ENCODE assay signal across 19 cellular contexts in the genomic region with DNA sequence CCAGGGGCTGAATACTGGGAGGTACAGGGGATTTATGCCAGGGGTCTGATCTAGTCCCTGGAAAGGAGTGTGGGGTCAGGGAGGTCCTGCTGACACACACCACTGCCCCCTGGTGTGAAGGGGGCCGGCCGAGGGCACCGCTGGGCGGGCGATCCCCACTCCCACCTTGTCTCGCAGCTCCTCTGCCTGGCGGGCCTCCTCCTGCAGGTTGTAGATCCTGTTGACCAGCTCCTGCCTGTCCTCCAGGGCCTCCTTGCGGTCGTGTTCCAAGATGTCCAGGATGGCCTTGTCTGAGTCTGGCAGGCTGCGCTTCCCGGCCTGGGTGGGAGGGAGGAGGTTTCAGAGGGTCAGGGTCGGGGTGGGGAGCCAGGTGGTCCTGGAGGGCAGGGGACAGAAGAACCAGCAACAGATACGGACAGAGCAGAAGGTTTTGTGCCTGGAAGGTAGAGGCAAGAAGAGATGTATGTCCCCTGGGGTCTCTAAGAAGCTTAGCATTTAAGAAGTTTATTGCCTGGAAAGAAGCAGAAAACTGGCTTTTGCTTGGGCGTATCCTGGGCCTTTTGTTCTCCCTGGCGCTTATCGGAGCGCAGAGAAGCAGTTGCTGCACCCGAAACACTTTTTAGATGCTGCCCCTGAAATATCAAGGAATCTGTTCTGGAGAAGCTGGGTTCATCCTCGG.
DNase-seq lines count a peak whose midpoint lies in the region; ATAC-seq and TF ChIP-seq lines count a peak whose summit lies in the region.
"Had no signal": no experiment of that assay in that cellular context is flagged by ENCODE, and none has a peak within 500 bp of the region (broad histone marks: within the 10 kb centered on the region; RNA-seq: fewer than 3 reads in every experiment).

No MANE protein-coding gene starts in this region.

- no peaks in the 10 kb centered on the region for H3K9me3 ChIP-seq in suprapubic skin
- H3K9me3 ChIP-seq: gastroesophageal sphincter had no signal

- no peaks in the 10 kb centered on the region for H3K27me3 Mint-ChIP-seq in activated naive CD8-positive, alpha-beta T cell treated with anti-CD3 and anti-CD28 coated beads for 36 hours
- no peaks in the 10 kb centered on the region for H3K27me3 Mint-ChIP-seq in activated naive CD8-positive, alpha-beta T cell treated with anti-CD3 and anti-CD28 coated beads, Interleukin-2, amount 50 U/mL, for 24 hours
- no peaks in the 10 kb centered on the region for H3K27me3 Mint-ChIP-seq in activated CD8-positive, alpha-beta memory T cell treated with anti-CD3 and anti-CD28 coated beads, Interleukin-2, amount 10 ng/mL, durations not matched to agents 7 days and 5 days
- H3K27me3 Mint-ChIP-seq in natural killer cell treated with Interleukin-12 subunit alpha and Interleukin-12 subunit beta and Interleukin-15 and Interleukin-18, amount 100 ng/mL, for 72 hours, result no peaks in the 10 kb centered on the region

- peak overlapping the region; percentile 12 for H3K27ac Mint-ChIP-seq in activated naive CD8-positive, alpha-beta T cell treated with anti-CD3 and anti-CD28 coated beads for 36 hours
- no peak overlapping the region for H3K27ac Mint-ChIP-seq in activated naive CD8-positive, alpha-beta T cell treated with anti-CD3 and anti-CD28 coated beads, Interleukin-2, amount 50 U/mL, for 24 hours
- H3K27ac Mint-ChIP-seq in activated CD8-positive, alpha-beta memory T cell treated with anti-CD3 and anti-CD28 coated beads, Interleukin-2, amount 10 ng/mL, durations not matched to agents 7 days and 5 days, result peak overlapping the region; percentile 6
- H3K27ac Mint-ChIP-seq in natural killer cell treated with Interleukin-12 subunit alpha and Interleukin-12 subunit beta and Interleukin-15 and Interleukin-18, amount 100 ng/mL, for 72 hours, result peak overlapping the region in 1 of 2 donors; percentile 88
- H3K27ac Mint-ChIP-seq: T-helper 1 cell treated with Interleukin-12 subunit alpha and Interleukin-12 subunit beta and Interleukin-4 antibody, amounts not matched to agents 30 μg/mL and 1 μg/mL, for 36 hours had no signal

- no peak overlapping the region for H3K27ac ChIP-seq in suprapubic skin
- H3K27ac ChIP-seq: gastroesophageal sphincter, skin epidermis had no signal

- no peak for TF ChIP-seq CTCF in suprapubic skin (IDR thresholded peaks at IDR 0.05)

- no peak for TF ChIP-seq POLR2A in suprapubic skin (IDR thresholded peaks at IDR 0.05)

- H3K9me3 Mint-ChIP-seq in activated naive CD8-positive, alpha-beta T cell treated with anti-CD3 and anti-CD28 coated beads for 36 hours, result no peaks in the 10 kb centered on the region
- no peaks in the 10 kb centered on the region for H3K9me3 Mint-ChIP-seq in activated naive CD8-positive, alpha-beta T cell treated with anti-CD3 and anti-CD28 coated beads, Interleukin-2, amount 50 U/mL, for 24 hours
- no peaks in the 10 kb centered on the region for H3K9me3 Mint-ChIP-seq in activated CD8-positive, alpha-beta memory T cell treated with anti-CD3 and anti-CD28 coated beads, Interleukin-2, amount 10 ng/mL, durations not matched to agents 7 days and 5 days (ENCODE audit: low read depth)
- H3K9me3 Mint-ChIP-seq in natural killer cell treated with Interleukin-12 subunit alpha and Interleukin-12 subunit beta and Interleukin-15 and Interleukin-18, amount 100 ng/mL, for 72 hours, result no peaks in the 10 kb centered on the region
- H3K9me3 Mint-ChIP-seq: T-helper 1 cell treated with Interleukin-12 subunit alpha and Interleukin-12 subunit beta and Interleukin-4 antibody, amounts not matched to agents 30 μg/mL and 1 μg/mL, for 36 hours had no signal

- CTCF ChIA-PET in activated CD8-positive, alpha-beta memory T cell treated with anti-CD3 and anti-CD28 coated beads, Interleukin-2, amount 10 ng/mL, durations not matched to agents 7 days and 5 days (lab: Charles Lee), result interaction anchor here (0.9 kb wide), 1 partner anchor 8 kb away, joined by 3 read pairs; no protein-coding TSS in a partner anchor

- H3K4me3 Mint-ChIP-seq in activated naive CD8-positive, alpha-beta T cell treated with anti-CD3 and anti-CD28 coated beads for 36 hours, result no peak overlapping the region
- no peak overlapping the region for H3K4me3 Mint-ChIP-seq in activated naive CD8-positive, alpha-beta T cell treated with anti-CD3 and anti-CD28 coated beads, Interleukin-2, amount 50 U/mL, for 24 hours
- no peak overlapping the region for H3K4me3 Mint-ChIP-seq in activated CD8-positive, alpha-beta memory T cell treated with anti-CD3 and anti-CD28 coated beads, Interleukin-2, amount 10 ng/mL, durations not matched to agents 7 days and 5 days
- no peak overlapping the region for H3K4me3 Mint-ChIP-seq in natural killer cell treated with Interleukin-12 subunit alpha and Interleukin-12 subunit beta and Interleukin-15 and Interleukin-18, amount 100 ng/mL, for 72 hours
- H3K4me3 Mint-ChIP-seq: T-helper 1 cell treated with Interleukin-12 subunit alpha and Interleukin-12 subunit beta and Interleukin-4 antibody, amounts not matched to agents 30 μg/mL and 1 μg/mL, for 36 hours had no signal

- no peaks in the 10 kb centered on the region for H3K4me1 ChIP-seq in suprapubic skin
- H3K4me1 ChIP-seq: gastroesophageal sphincter had no signal

- peaks cover 69% of the 10 kb centered on the region for H3K27me3 ChIP-seq in suprapubic skin

- no peak for ATAC-seq in activated naive CD8-positive, alpha-beta T cell treated with anti-CD3 and anti-CD28 coated beads, Interleukin-2, amount 50 U/mL, for 24 hours
- no peak for ATAC-seq in activated CD8-positive, alpha-beta memory T cell treated with anti-CD3 and anti-CD28 coated beads, Interleukin-2, amount 10 ng/mL, durations not matched to agents 7 days and 5 days
- ATAC-seq in natural killer cell treated with Interleukin-12 subunit alpha and Interleukin-12 subunit beta and Interleukin-15 and Interleukin-18, amount 100 ng/mL, for 72 hours, result no peak
- ATAC-seq: gastroesophageal sphincter, GM12878, K562 had no signal

- H3K4me1 Mint-ChIP-seq in activated naive CD8-positive, alpha-beta T cell treated with anti-CD3 and anti-CD28 coated beads for 36 hours, result peaks cover 20% of the 10 kb centered on the region
- peaks cover 22% of the 10 kb centered on the region for H3K4me1 Mint-ChIP-seq in activated naive CD8-positive, alpha-beta T cell treated with anti-CD3 and anti-CD28 coated beads, Interleukin-2, amount 50 U/mL, for 24 hours
- H3K4me1 Mint-ChIP-seq in activated CD8-positive, alpha-beta memory T cell treated with anti-CD3 and anti-CD28 coated beads, Interleukin-2, amount 10 ng/mL, durations not matched to agents 7 days and 5 days, result peaks cover 10% of the 10 kb centered on the region
- H3K4me1 Mint-ChIP-seq in natural killer cell treated with Interleukin-12 subunit alpha and Interleukin-12 subunit beta and Interleukin-15 and Interleukin-18, amount 100 ng/mL, for 72 hours (ENCODE audit: low read depth in 2 of 2), result peaks cover 28 to 39% of the 10 kb centered on the region in 2 donors

- TF ChIP-seq EP300 in suprapubic skin (IDR thresholded peaks at IDR 0.05), result no peak

- WGBS in suprapubic skin, result 73% methylated on average over 12 of the region's 19 CpGs

- no peak for DNase-seq in activated naive CD8-positive, alpha-beta T cell treated with anti-CD3 and anti-CD28 coated beads for 36 hours
- DNase-seq in activated naive CD8-positive, alpha-beta T cell treated with anti-CD3 and anti-CD28 coated beads, Interleukin-2, amount 50 U/mL, for 24 hours, result no peak
- DNase-seq in activated CD8-positive, alpha-beta memory T cell treated with anti-CD3 and anti-CD28 coated beads, Interleukin-2, amount 10 ng/mL, durations not matched to agents 7 days and 5 days, result no peak
- DNase-seq in left kidney (ENCODE audit: low read depth, low spot score), result peak; percentile 74
- DNase-seq in suprapubic skin (ENCODE audit: low spot score in 2 of 2), result peak; percentile 11 to 71
- DNase-seq in T-helper 2 cell, result no peak
- DNase-seq in natural killer cell treated with Interleukin-12 subunit alpha and Interleukin-12 subunit beta and Interleukin-15 and Interleukin-18, amount 100 ng/mL, for 72 hours (ENCODE audit: low spot score), result no peak
- DNase-seq in GM03348 (ENCODE audit: low spot score), result no peak
- DNase-seq: Calu3; dermis blood vessel endothelial cell; NCI-H526; SHP77 treated with DMSO at 0.1 percent for 48 hours; stimulated activated CD4-positive, alpha-beta T cell treated with anti-CD3 and anti-CD28 coated beads, Interleukin-4, amount 100 ng/mL, for 4 hours; substantia nigra had no signal

- no peak overlapping the region for H3K4me3 ChIP-seq in suprapubic skin
- H3K4me3 ChIP-seq: gastroesophageal sphincter, GM12878, K562, skin epidermis had no signal

- H3K36me3 ChIP-seq in suprapubic skin, result no peaks in the 10 kb centered on the region
- H3K36me3 ChIP-seq: gastroesophageal sphincter had no signal

- H3K36me3 Mint-ChIP-seq in activated naive CD8-positive, alpha-beta T cell treated with anti-CD3 and anti-CD28 coated beads for 36 hours, result peaks cover 36% of the 10 kb centered on the region
- peaks cover 60% of the 10 kb centered on the region for H3K36me3 Mint-ChIP-seq in activated naive CD8-positive, alpha-beta T cell treated with anti-CD3 and anti-CD28 coated beads, Interleukin-2, amount 50 U/mL, for 24 hours (ENCODE audit: low read depth)
- peaks cover 75% of the 10 kb centered on the region for H3K36me3 Mint-ChIP-seq in activated CD8-positive, alpha-beta memory T cell treated with anti-CD3 and anti-CD28 coated beads, Interleukin-2, amount 10 ng/mL, durations not matched to agents 7 days and 5 days
- H3K36me3 Mint-ChIP-seq in natural killer cell treated with Interleukin-12 subunit alpha and Interleukin-12 subunit beta and Interleukin-15 and Interleukin-18, amount 100 ng/mL, for 72 hours, result peaks cover 14% of the 10 kb centered on the region

Comparison
In these comparisons a context has a peak if more than half of its experiments do, and no peak if none do; other contexts are left out.
1. DNase-seq: peak in left kidney (single experiment) and suprapubic skin (2 of 2); none in activated naive CD8-positive, alpha-beta T cell treated with anti-CD3 and anti-CD28 coated beads for 36 hours (single experiment), activated naive CD8-positive, alpha-beta T cell treated with anti-CD3 and anti-CD28 coated beads, Interleukin-2, amount 50 U/mL, for 24 hours (single experiment), activated CD8-positive, alpha-beta memory T cell treated with anti-CD3 and anti-CD28 coated beads, Interleukin-2, amount 10 ng/mL, durations not matched to agents 7 days and 5 days (single experiment), T-helper 2 cell (0 of 5), natural killer cell treated with Interleukin-12 subunit alpha and Interleukin-12 subunit beta and Interleukin-15 and Interleukin-18, amount 100 ng/mL, for 72 hours (single experiment) and GM03348 (single experiment).